In the genomic region with DNA sequence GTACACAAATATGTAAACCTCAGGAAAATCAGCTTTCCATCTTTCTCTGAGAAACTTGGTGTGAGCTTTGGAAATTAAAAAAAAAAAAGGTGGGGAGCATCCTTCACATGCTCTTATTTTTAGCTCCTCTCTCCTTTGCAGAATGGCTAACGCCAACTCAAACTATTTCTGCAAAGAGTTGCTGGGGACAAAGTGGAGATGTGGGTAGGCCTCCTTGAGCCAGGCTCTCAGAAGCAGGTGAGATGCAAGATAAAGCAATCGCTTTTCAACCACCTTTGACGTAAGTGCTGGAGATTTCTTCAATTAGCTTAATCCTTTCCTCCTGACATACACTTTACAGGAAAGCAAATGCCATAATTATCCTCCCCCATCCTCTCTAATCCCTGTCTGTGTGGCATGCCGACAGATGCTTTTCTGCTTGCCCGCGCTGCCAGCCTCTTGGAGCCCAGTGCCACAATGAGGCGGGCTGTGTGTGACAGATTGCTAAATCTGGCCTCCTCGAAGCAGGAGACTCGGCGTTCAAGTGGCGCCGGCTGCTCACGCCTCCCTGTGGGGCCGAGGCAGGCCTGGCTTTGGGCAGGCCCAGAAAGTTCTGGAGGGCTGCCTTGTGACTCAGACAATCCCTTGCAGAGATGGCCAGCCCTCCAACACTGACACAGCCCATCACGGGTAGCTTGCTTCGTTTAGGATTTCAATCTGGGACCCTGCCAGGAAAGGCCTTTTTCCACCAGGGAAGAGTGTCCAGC, we compare ENCODE assay signal across 14 cellular contexts.
DNase-seq lines count a peak whose midpoint lies in the region; ATAC-seq and TF ChIP-seq lines count a peak whose summit lies in the region.
"Had no signal": no experiment of that assay in that cellular context is flagged by ENCODE, and none has a peak within 500 bp of the region (broad histone marks: within the 10 kb centered on the region; RNA-seq: fewer than 3 reads in every experiment).

No MANE protein-coding gene starts in this region.

- H3K9me3 ChIP-seq in smooth muscle cell (replicated peaks; ENCODE audit: low read depth), result no peaks in the 10 kb centered on the region
- H3K9me3 ChIP-seq: Peyer's patch had no signal

- no peak overlapping the region for H3K27ac ChIP-seq in smooth muscle cell (ENCODE audit: low read depth)
- H3K27ac ChIP-seq: BLaER1 treated with 17β-estradiol and CSF1 and Interleukin-3, amounts not matched to agents 10 nM and 100 nM; Peyer's patch had no signal

- 77% methylated on average over 16 of the region's 16 CpGs for WGBS in smooth muscle cell (ENCODE audit: low lambda C conversion rate)

- no peaks in the 10 kb centered on the region for H3K4me1 ChIP-seq in smooth muscle cell (ENCODE audit: low read depth)
- H3K4me1 ChIP-seq: Peyer's patch had no signal

- no peak overlapping the region for H3K4me2 ChIP-seq in smooth muscle cell
- H3K4me2 ChIP-seq: BLaER1 treated with 17β-estradiol and CSF1 and Interleukin-3, amounts not matched to agents 10 nM and 100 nM had no signal

- H3F3A ChIP-seq in smooth muscle cell (ENCODE audit: low read depth), result no peaks in the 10 kb centered on the region

- TF ChIP-seq POLR2A in GM18505 (IDR thresholded peaks at IDR 0.05; ENCODE audit: borderline replicate concordance, extremely low read depth, insufficient read depth, insufficient read length), result no peak

- no peak overlapping the region for H3K9ac ChIP-seq in smooth muscle cell (ENCODE audit: low read depth)
- H3K9ac ChIP-seq: BLaER1 treated with 17β-estradiol and CSF1 and Interleukin-3, amounts not matched to agents 10 nM and 100 nM had no signal

- H3K36me3 ChIP-seq in H7 (replicated peaks; ENCODE audit: control insufficient read depth, insufficient read depth, low read length), result no peaks in the 10 kb centered on the region
- H3K36me3 ChIP-seq in smooth muscle cell (ENCODE audit: low read depth), result no peaks in the 10 kb centered on the region
- H3K36me3 ChIP-seq: BLaER1 treated with 17β-estradiol and CSF1 and Interleukin-3, amounts not matched to agents 10 nM and 100 nM; Peyer's patch had no signal

- TF ChIP-seq CTCF in fibroblast of the aortic adventitia (IDR thresholded peaks at IDR 0.05; ENCODE audit: insufficient read depth, low read length), result peak; percentile 6
- TF ChIP-seq CTCF in smooth muscle cell (IDR thresholded peaks at IDR 0.05; ENCODE audit: borderline replicate concordance, insufficient read depth, poor library complexity, severe bottlenecking), result no peak

- no peak for ATAC-seq in GM21717 (IDR thresholded peaks at IDR 0.05; ENCODE audit: unreplicated experiment)
- ATAC-seq in GM18505 (IDR thresholded peaks at IDR 0.05; ENCODE audit: unreplicated experiment), result no peak
- ATAC-seq: GM12878 had no signal

- no peaks in the 10 kb centered on the region; the same call in 1 of the 2 replicates for H3K27me3 ChIP-seq in H7 (ENCODE audit: control insufficient read depth, insufficient read depth, low read length)
- H3K27me3 ChIP-seq in smooth muscle cell (ENCODE audit: low read depth), result peaks cover 20% of the 10 kb centered on the region
- H3K27me3 ChIP-seq: BLaER1 treated with 17β-estradiol and CSF1 and Interleukin-3, amounts not matched to agents 10 nM and 100 nM; Peyer's patch had no signal

- DNase-seq in Ammon's horn (ENCODE audit: low spot score), result peak; percentile 61
- DNase-seq in RPMI7951 (ENCODE audit: low read depth), result peak; percentile 72
- DNase-seq in fibroblast of the aortic adventitia (ENCODE audit: low read depth), result peak; percentile 94
- peak in 9 of 10 donors; percentile 34 to 96 (median 76) for DNase-seq in posterior cingulate gyrus
- no peak for DNase-seq in H7
- DNase-seq in smooth muscle cell (lab: John Stamatoyannopoulos, UW; ENCODE audit: unreplicated experiment), result no peak
- DNase-seq: activated B cell treated with CpG ODN at 0.5 μM for 24 hours; activated naive CD4-positive, alpha-beta T cell treated with anti-CD3 and anti-CD28 coated beads, Interleukin-2, amount 10 ng/mL, durations not matched to agents 7 days and 5 days; MM.1S had no signal

- H2AFZ ChIP-seq in smooth muscle cell (ENCODE audit: low read depth), result no peak overlapping the region

- no peaks in the 10 kb centered on the region for H4K20me1 ChIP-seq in smooth muscle cell (ENCODE audit: low read depth)
- H4K20me1 ChIP-seq: BLaER1 treated with 17β-estradiol and CSF1 and Interleukin-3, amounts not matched to agents 10 nM and 100 nM had no signal

- H3K79me2 ChIP-seq in smooth muscle cell (ENCODE audit: low read depth), result no peaks in the 10 kb centered on the region

- intact Hi-C loops in posterior cingulate gyrus (cut with DNase I), result no loop called here

- H3K4me3 ChIP-seq in fibroblast of the aortic adventitia (ENCODE audit: low read depth, low read length) (no peak overlapping the region), H7 (ENCODE audit: insufficient read depth, low read depth, low read length) (no peak overlapping the region), smooth muscle cell (no peak overlapping the region)
- H3K4me3 ChIP-seq: BLaER1 treated with 17β-estradiol and CSF1 and Interleukin-3, amounts not matched to agents 10 nM and 100 nM; GM12878; Peyer's patch had no signal

Comparison
In these comparisons a context has a peak if more than half of its experiments do, and no peak if none do; other contexts are left out.
1. DNase-seq: peak in Ammon's horn (single experiment), RPMI7951 (single experiment), fibroblast of the aortic adventitia (single experiment) and posterior cingulate gyrus (9 of 10); none in H7 (single experiment) and smooth muscle cell (single experiment).